1 cellular context compared by ENCODE assay signal in the genomic region with DNA sequence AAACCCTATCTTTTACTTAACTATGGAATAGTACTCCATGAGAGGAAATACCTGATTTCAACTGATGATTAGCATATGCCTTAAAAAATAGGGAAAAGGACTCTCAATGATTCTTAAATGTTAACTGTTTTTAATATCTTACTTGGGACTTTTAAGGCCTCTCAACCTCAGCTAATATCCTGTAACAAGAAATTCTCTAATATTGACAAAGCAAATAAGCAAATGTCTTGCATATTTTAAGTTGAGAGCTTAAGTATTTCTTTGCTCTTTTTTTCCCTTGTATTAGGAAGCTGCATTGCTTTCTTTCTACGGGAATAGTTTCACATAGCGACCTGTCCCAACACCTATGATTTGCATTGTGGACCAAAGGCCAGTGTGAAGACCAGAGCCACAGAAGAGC.
TF ChIP-seq lines count a peak whose summit lies in the region.

No MANE protein-coding gene starts in this region.

TF ChIP-seq in K562, 482 proteins besides CTCF, POLR2A, EP300 and RAD21 (continued from another document):
- TF ChIP-seq, protein P1, sequence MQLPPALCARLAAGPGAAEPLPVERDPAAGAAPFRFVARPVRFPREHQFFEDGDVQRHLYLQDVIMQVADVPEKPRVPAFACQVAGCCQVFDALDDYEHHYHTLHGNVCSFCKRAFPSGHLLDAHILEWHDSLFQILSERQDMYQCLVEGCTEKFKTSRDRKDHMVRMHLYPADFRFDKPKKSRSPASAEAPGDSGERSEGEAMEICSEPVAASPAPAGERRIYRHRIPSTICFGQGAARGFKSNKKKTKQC (CRISPR knock-in tag; IDR thresholded peaks at IDR 0.05): no peak
- TF ChIP-seq FOXK2 (conservative IDR thresholded peaks at IDR 0.05 in 1 of 2, IDR thresholded peaks at IDR 0.05 in 1 of 2; ENCODE audit: low read depth in 2 of 2) (no peak), TAL1 (IDR thresholded peaks at IDR 0.05) (no peak), KAT8 (IDR thresholded peaks at IDR 0.05; ENCODE audit: low read depth) (no peak), ZNF589 (CRISPR knock-in tag; IDR thresholded peaks at IDR 0.05; ENCODE audit: low read depth) (no peak), NELFE (IDR thresholded peaks at IDR 0.05; ENCODE audit: insufficient read depth, insufficient read length) (no peak), MXI1 (IDR thresholded peaks at IDR 0.05; ENCODE audit: low read depth, low read length) (no peak)
- TF ChIP-seq, protein P2, sequence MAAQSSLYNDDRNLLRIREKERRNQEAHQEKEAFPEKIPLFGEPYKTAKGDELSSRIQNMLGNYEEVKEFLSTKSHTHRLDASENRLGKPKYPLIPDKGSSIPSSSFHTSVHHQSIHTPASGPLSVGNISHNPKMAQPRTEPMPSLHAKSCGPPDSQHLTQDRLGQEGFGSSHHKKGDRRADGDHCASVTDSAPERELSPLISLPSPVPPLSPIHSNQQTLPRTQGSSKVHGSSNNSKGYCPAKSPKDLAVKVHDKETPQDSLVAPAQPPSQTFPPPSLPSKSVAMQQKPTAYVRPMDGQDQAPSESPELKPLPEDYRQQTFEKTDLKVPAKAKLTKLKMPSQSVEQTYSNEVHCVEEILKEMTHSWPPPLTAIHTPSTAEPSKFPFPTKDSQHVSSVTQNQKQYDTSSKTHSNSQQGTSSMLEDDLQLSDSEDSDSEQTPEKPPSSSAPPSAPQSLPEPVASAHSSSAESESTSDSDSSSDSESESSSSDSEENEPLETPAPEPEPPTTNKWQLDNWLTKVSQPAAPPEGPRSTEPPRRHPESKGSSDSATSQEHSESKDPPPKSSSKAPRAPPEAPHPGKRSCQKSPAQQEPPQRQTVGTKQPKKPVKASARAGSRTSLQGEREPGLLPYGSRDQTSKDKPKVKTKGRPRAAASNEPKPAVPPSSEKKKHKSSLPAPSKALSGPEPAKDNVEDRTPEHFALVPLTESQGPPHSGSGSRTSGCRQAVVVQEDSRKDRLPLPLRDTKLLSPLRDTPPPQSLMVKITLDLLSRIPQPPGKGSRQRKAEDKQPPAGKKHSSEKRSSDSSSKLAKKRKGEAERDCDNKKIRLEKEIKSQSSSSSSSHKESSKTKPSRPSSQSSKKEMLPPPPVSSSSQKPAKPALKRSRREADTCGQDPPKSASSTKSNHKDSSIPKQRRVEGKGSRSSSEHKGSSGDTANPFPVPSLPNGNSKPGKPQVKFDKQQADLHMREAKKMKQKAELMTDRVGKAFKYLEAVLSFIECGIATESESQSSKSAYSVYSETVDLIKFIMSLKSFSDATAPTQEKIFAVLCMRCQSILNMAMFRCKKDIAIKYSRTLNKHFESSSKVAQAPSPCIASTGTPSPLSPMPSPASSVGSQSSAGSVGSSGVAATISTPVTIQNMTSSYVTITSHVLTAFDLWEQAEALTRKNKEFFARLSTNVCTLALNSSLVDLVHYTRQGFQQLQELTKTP (IDR thresholded peaks at IDR 0.05; ENCODE audit: low read depth in 1 of 2, partially characterized antibody in 2 of 2): no peak
- TF ChIP-seq, protein P3, sequence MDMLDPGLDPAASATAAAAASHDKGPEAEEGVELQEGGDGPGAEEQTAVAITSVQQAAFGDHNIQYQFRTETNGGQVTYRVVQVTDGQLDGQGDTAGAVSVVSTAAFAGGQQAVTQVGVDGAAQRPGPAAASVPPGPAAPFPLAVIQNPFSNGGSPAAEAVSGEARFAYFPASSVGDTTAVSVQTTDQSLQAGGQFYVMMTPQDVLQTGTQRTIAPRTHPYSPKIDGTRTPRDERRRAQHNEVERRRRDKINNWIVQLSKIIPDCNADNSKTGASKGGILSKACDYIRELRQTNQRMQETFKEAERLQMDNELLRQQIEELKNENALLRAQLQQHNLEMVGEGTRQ (CRISPR knock-in tag; IDR thresholded peaks at IDR 0.05): no peak
TF ChIP-seq in K562: peak in this region for 0.
